ENCODE assay signal across 10 cellular contexts in the genomic region with DNA sequence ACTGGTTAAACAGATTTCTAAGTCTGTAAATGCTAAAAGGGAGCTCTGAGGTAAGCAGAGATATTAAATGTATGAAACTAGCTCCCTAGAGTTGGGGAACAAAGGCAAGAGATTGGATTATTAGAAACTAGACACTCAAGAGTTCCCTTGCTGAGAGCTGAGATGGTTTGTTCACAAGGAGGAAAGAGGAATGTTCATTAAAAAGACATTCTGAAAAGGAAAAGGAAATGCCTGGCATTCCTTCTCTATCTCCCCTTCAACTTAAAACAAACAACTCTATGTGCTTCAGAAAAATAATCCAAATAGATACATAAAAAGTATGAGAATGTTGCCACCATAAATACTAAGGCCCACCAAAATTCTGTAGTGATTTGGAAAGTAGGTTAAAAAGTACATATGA.
A peak's percentile ranks its signal among the peaks of the same experiment; 100 is the strongest.
DNase-seq lines count a peak whose midpoint lies in the region; TF ChIP-seq lines count a peak whose summit lies in the region.
"Had no signal": no experiment of that assay in that cellular context is flagged by ENCODE, and none has a peak within 500 bp of the region (broad histone marks: within the 10 kb centered on the region; RNA-seq: fewer than 3 reads in every experiment).

No MANE protein-coding gene starts in this region.

- H3K9me3 ChIP-seq in thyroid gland = no peaks in the 10 kb centered on the region
- H3K9me3 ChIP-seq in vagina = no peaks in the 10 kb centered on the region

- H3K4me1 ChIP-seq in thyroid gland (peaks cover 43 to 44% of the 10 kb centered on the region in 2 donors), vagina (peaks cover 16% of the 10 kb centered on the region)

- peak in 1 of 2 donors; percentile 10 for TF ChIP-seq POLR2A in thyroid gland (IDR thresholded peaks at IDR 0.05)
- TF ChIP-seq POLR2A in vagina (IDR thresholded peaks at IDR 0.05) = no peak

- H3K4me3 ChIP-seq in thyroid gland (replicated peaks in 1 of 3) = no peak overlapping the region
- H3K4me3 ChIP-seq in vagina = no peak overlapping the region

- H3K27ac ChIP-seq in thyroid gland = peak overlapping the region; percentile 57 to 77 (median 70)
- no peak overlapping the region for H3K27ac ChIP-seq in vagina

- intact Hi-C loops in thyroid gland (cut with DNase I) = no loop called here
- intact Hi-C loops in vagina (cut with DNase I) = no loop called here

- H3K27me3 ChIP-seq in thyroid gland = no peaks in the 10 kb centered on the region
- no peaks in the 10 kb centered on the region for H3K27me3 ChIP-seq in vagina

- H3K36me3 ChIP-seq in thyroid gland = no peaks in the 10 kb centered on the region
- H3K36me3 ChIP-seq in vagina = no peaks in the 10 kb centered on the region

- TF ChIP-seq CTCF in thyroid gland (IDR thresholded peaks at IDR 0.05) (no peak), vagina (IDR thresholded peaks at IDR 0.05) (no peak)

- DNase-seq in HCEC 1CT (peak; percentile 62), astrocyte of the hippocampus (ENCODE audit: low read depth, low spot score) (peak; percentile 73), kidney tubule cell (ENCODE audit: low spot score) (peak; percentile 45), thyroid gland (no peak), vagina (ENCODE audit: extremely low spot score in 2 of 2) (no peak), H4 (ENCODE audit: low spot score) (no peak)
- DNase-seq in activated CD4-positive, alpha-beta T cell treated with anti-CD3 and anti-CD28 coated beads for 48 hours = no peak
- DNase-seq: activated CD4-positive, alpha-beta T cell treated with anti-CD3 and anti-CD28 coated beads, Interleukin-2, amount 10 ng/mL, durations not matched to agents 24 days and 14 days; activated naive CD4-positive, alpha-beta T cell; NCI-H2107 had no signal

Comparison
In these comparisons a context has a peak if more than half of its experiments do, and no peak if none do; other contexts are left out.
1. DNase-seq: peak in HCEC 1CT (single experiment), astrocyte of the hippocampus (single experiment) and kidney tubule cell (single experiment); none in thyroid gland (0 of 2), activated CD4-positive, alpha-beta T cell treated with anti-CD3 and anti-CD28 coated beads for 48 hours (single experiment), vagina (0 of 2) and H4 (single experiment).